ENCODE assay signal across 23 cellular contexts in genomic region chr20:33746325-33746998, GRCh38. TPM values are rescaled to one million over a fixed set of nuclear protein-coding genes. Genes with fewer than 3 reads are reported as not detected.
DNase-seq lines count a peak whose midpoint lies in the region; ATAC-seq, FAIRE-seq and TF ChIP-seq lines count a peak whose summit lies in the region.
"Had no signal": no experiment of that assay in that cellular context is flagged by ENCODE, and none has a peak within 500 bp of the region (broad histone marks: within the 10 kb centered on the region; RNA-seq: fewer than 3 reads in every experiment).

No MANE protein-coding gene starts in this region.

- TF ChIP-seq CTCF in MCF 10A (IDR thresholded peaks at IDR 0.05; ENCODE audit: unreplicated experiment) (no peak), breast epithelium (IDR thresholded peaks at IDR 0.05) (no peak), WTC11 (IDR thresholded peaks at IDR 0.05) (no peak), kidney (IDR thresholded peaks at IDR 0.05; ENCODE audit: borderline replicate concordance, extremely low read depth, insufficient read depth) (no peak), mesothelial cell of epicardium (IDR thresholded peaks at IDR 0.05; ENCODE audit: unreplicated experiment) (no peak)

- no peak overlapping the region for H3K4me3 ChIP-seq in breast epithelium
- no peak overlapping the region for H3K4me3 ChIP-seq in kidney (ENCODE audit: low read length in 2 of 2)
- H3K4me3 ChIP-seq: BLaER1, GM23338 had no signal

- no peak overlapping the region for H3K4me3 Mint-ChIP-seq in MCF 10A (ENCODE audit: unreplicated experiment)
- no peak overlapping the region for H3K4me3 Mint-ChIP-seq in WTC11
- no peak overlapping the region for H3K4me3 Mint-ChIP-seq in mesothelial cell of epicardium
- H3K4me3 Mint-ChIP-seq: B cell; CD4-positive, CD25-positive, alpha-beta regulatory T cell; CD8-positive, alpha-beta T cell; GM23338; H9 had no signal

- no peak for FAIRE-seq in kidney (lab: Jason Lieb, UNC)
- FAIRE-seq: A204.1, G401.6, GM12892 had no signal

- no peaks in the 10 kb centered on the region for H3K36me3 ChIP-seq in breast epithelium
- no peaks in the 10 kb centered on the region for H3K36me3 ChIP-seq in kidney (ENCODE audit: control insufficient read depth in 1 of 2, insufficient read depth in 2 of 2, low read length in 2 of 2)

- no peak overlapping the region for H3K27ac ChIP-seq in breast epithelium
- H3K27ac ChIP-seq in kidney (ENCODE audit: low read depth in 2 of 2, low read length in 2 of 2): no peak overlapping the region
- H3K27ac ChIP-seq: 22Rv1, BLaER1, C4-2B had no signal

- H3K27me3 ChIP-seq in breast epithelium: no peaks in the 10 kb centered on the region
- H3K27me3 ChIP-seq: BLaER1 had no signal

- H3K4me1 Mint-ChIP-seq in MCF 10A (ENCODE audit: insufficient read depth, unreplicated experiment) (no peaks in the 10 kb centered on the region), WTC11 (no peaks in the 10 kb centered on the region), mesothelial cell of epicardium (no peaks in the 10 kb centered on the region)
- H3K4me1 Mint-ChIP-seq: GM23338, H9 had no signal

- H3K27ac Mint-ChIP-seq in MCF 10A (ENCODE audit: low read depth, unreplicated experiment) (peak overlapping the region; percentile 0), WTC11 (peak overlapping the region; percentile 36), mesothelial cell of epicardium (peak overlapping the region; percentile 19)
- H3K27ac Mint-ChIP-seq: B cell; CD8-positive, alpha-beta T cell; GM23338 had no signal

- peaks cover 16% of the 10 kb centered on the region for H3K36me3 Mint-ChIP-seq in MCF 10A (ENCODE audit: insufficient read depth, unreplicated experiment)
- H3K36me3 Mint-ChIP-seq in WTC11: peaks cover 18% of the 10 kb centered on the region
- H3K36me3 Mint-ChIP-seq in mesothelial cell of epicardium: peaks cover 10% of the 10 kb centered on the region

- H3K4me1 ChIP-seq in breast epithelium (no peaks in the 10 kb centered on the region), kidney (ENCODE audit: control insufficient read depth in 1 of 2, insufficient read depth in 1 of 2, low read depth in 1 of 2, low read length in 2 of 2) (no peaks in the 10 kb centered on the region)
- H3K4me1 ChIP-seq: Caco-2 had no signal

- no peaks in the 10 kb centered on the region for H3K9me3 ChIP-seq in breast epithelium
- no peaks in the 10 kb centered on the region for H3K9me3 ChIP-seq in kidney (ENCODE audit: control insufficient read depth in 1 of 2, low read length in 2 of 2)
- H3K9me3 ChIP-seq: BLaER1, Caco-2 had no signal

- H3K9me3 Mint-ChIP-seq in MCF 10A (ENCODE audit: unreplicated experiment) (no peaks in the 10 kb centered on the region), WTC11 (peaks cover 3% of the 10 kb centered on the region), mesothelial cell of epicardium (no peaks in the 10 kb centered on the region)
- H3K9me3 Mint-ChIP-seq: CD8-positive, alpha-beta T cell; GM23338 had no signal

- H3K9ac ChIP-seq in kidney (ENCODE audit: low read length in 2 of 2): no peak overlapping the region
- H3K9ac ChIP-seq: BLaER1 had no signal

- ATAC-seq in WTC11: no peak
- ATAC-seq in GM18502 (IDR thresholded peaks at IDR 0.05; ENCODE audit: poor library complexity, unreplicated experiment): no peak
- ATAC-seq: CD8-positive, alpha-beta T cell; GM23338; HCT116 had no signal

- intact Hi-C loops in MCF 10A (cut with micrococcal nuclease) (no loop called here), breast epithelium (cut with DNase I; ENCODE audit: low total_unique reads) (no loop called here), kidney (cut with DNase I) (no loop called here)

- CTCF ChIA-PET in MCF 10A (lab: Yijun Ruan, JAX): interaction anchor here (0.8 kb wide), 1 partner anchor 46 kb away, joined by 3 read pairs; no protein-coding TSS in a partner anchor
- CTCF ChIA-PET in WTC11 (lab: Charles Lee): no interaction called here

- no peaks in the 10 kb centered on the region for H3K27me3 Mint-ChIP-seq in MCF 10A (ENCODE audit: insufficient read depth, unreplicated experiment)
- no peaks in the 10 kb centered on the region; the same call in 1 of the 2 replicates for H3K27me3 Mint-ChIP-seq in WTC11 (ENCODE audit: low read depth)
- no peaks in the 10 kb centered on the region for H3K27me3 Mint-ChIP-seq in mesothelial cell of epicardium (ENCODE audit: low read depth)
- H3K27me3 Mint-ChIP-seq: B cell; CD4-positive, CD25-positive, alpha-beta regulatory T cell had no signal

- no peak for TF ChIP-seq POLR2A in breast epithelium (IDR thresholded peaks at IDR 0.05)

- no peak for DNase-seq in MCF 10A (ENCODE audit: unreplicated experiment)
- DNase-seq in breast epithelium (ENCODE audit: low spot score in 2 of 2): no peak
- DNase-seq in WTC11 (ENCODE audit: low spot score): no peak
- peak; percentile 36 for DNase-seq in kidney
- DNase-seq in mesothelial cell of epicardium (ENCODE audit: low spot score in 2 of 2, unreplicated experiment in 2 of 2): no peak
- DNase-seq in epidermal melanocyte (ENCODE audit: insufficient read length, low spot score): no peak
- DNase-seq in activated CD4-positive, alpha-beta T cell treated with anti-CD3 and anti-CD28 coated beads, Interleukin-2, amount 50 U/mL, for 1 hour: no peak
- DNase-seq: Caco-2; CD4-positive, CD25-positive, alpha-beta regulatory T cell; CD8-positive, alpha-beta T cell; DMS153; DND-41; H9 had no signal

- BruUV-seq in MCF 10A (replicated peaks; lab: Mats Ljungman, UMichigan): no TSS peak

- POLR2A ChIA-PET in MCF 10A (lab: Yijun Ruan, JAX) (no interaction called here), WTC11 (lab: Charles Lee) (no interaction called here)

TF ChIP-seq in WTC11, 78 proteins besides CTCF, POLR2A, EP300 and RAD21:
- TF ChIP-seq AFF4 (CRISPR knock-in tag; IDR thresholded peaks at IDR 0.05; ENCODE audit: borderline replicate concordance) (no peak), ZNF423 (CRISPR knock-in tag; IDR thresholded peaks at IDR 0.05) (no peak), HMGA2 (CRISPR knock-in tag; IDR thresholded peaks at IDR 0.05) (no peak)

RNA-seq across cellular contexts. Expression of gene ZNF341, which starts 14.7 kb away (rescaled TPM):
- total RNA-seq in MCF 10A (2022): 2.0 and 2.5 TPM in 2 replicates
- total RNA-seq in breast epithelium: 1 to 10 TPM; 1.8 to 3.3 (median 2.5) TPM
- 7.8 to 9.6 TPM (median 8.0 TPM) in 3 replicates for total RNA-seq in WTC11 (2021)
- 2.6 TPM for total RNA-seq in kidney
- polyA plus RNA-seq in kidney (ENCODE audit: insufficient read depth, low read depth, low replicate concordance): 1.5 TPM
- 5.3 to 5.4 TPM (median 5.4 TPM) in 3 replicates for total RNA-seq in mesothelial cell of epicardium

RNA-seq across cellular contexts. Expression of gene PXMP4, which starts 26.4 kb away (rescaled TPM):
- total RNA-seq in MCF 10A (2022): 3.9 and 5.2 TPM in 2 replicates
- 10 to 100 TPM in 1 of 3 donors, 1 to 10 TPM in 2; 7.9 to 14.3 (median 9.1) TPM for total RNA-seq in breast epithelium
- 3.3 to 6.0 TPM (median 5.8 TPM) in 3 replicates for total RNA-seq in WTC11 (2021)
- 11.6 TPM for total RNA-seq in kidney
- 9.8 TPM for polyA plus RNA-seq in kidney (ENCODE audit: insufficient read depth, low read depth, low replicate concordance)
- total RNA-seq in mesothelial cell of epicardium: 7.0 to 7.5 TPM (median 7.4 TPM) in 3 replicates
